ENCODE assay signal across 21 cellular contexts in genomic region chr6:112592159-112592558, GRCh38.
DNase-seq lines count a peak whose midpoint lies in the region; ATAC-seq and TF ChIP-seq lines count a peak whose summit lies in the region.
"Had no signal": no experiment of that assay in that cellular context is flagged by ENCODE, and none has a peak within 500 bp of the region (broad histone marks: within the 10 kb centered on the region; RNA-seq: fewer than 3 reads in every experiment).

No MANE protein-coding gene starts in this region.

- no peak for TF ChIP-seq CTCF in fibroblast of the aortic adventitia (IDR thresholded peaks at IDR 0.05; ENCODE audit: insufficient read depth, low read length)

- no peak for ATAC-seq in GM21619 (IDR thresholded peaks at IDR 0.05; ENCODE audit: unreplicated experiment)
- ATAC-seq: PC-3 had no signal

- DNase-seq in Daoy (ENCODE audit: low read depth) (peak; percentile 35), NCI-H226 (peak; percentile 76), amniotic epithelial cell (ENCODE audit: low read depth) (peak; percentile 9), fibroblast of the aortic adventitia (ENCODE audit: low read depth) (peak; percentile 42), pons (ENCODE audit: low spot score) (no peak), iPS-NIHi7 (ENCODE audit: extremely low spot score) (no peak)
- DNase-seq: CD4-positive, alpha-beta T cell; H7; Karpas-422; NCI-H1092 treated with DMSO at 0.1 percent for 48 hours; NCI-H1436; NCI-H1930; NCI-H2107; NCI-H446; NCI-H524 treated with DMSO at 0.1 percent for 48 hours; NK-92 treated with Interleukin-12 subunit alpha and Interleukin-12 subunit beta, amount 100 ng/mL, for 24 hours; PC-3; SHP77 treated with DMSO at 0.1 percent for 48 hours had no signal

- no peak overlapping the region for H3K4me3 ChIP-seq in fibroblast of the aortic adventitia (ENCODE audit: low read depth, low read length)
- H3K4me3 ChIP-seq: BLaER1 treated with 17β-estradiol and CSF1 and Interleukin-3, amounts not matched to agents 10 nM and 100 nM; SK-N-MC had no signal

Comparison
In these comparisons a context has a peak if more than half of its experiments do, and no peak if none do; other contexts are left out.
1. DNase-seq: peak in Daoy (single experiment), NCI-H226 (single experiment), amniotic epithelial cell (single experiment) and fibroblast of the aortic adventitia (single experiment); none in pons (single experiment) and iPS-NIHi7 (single experiment).